ENCODE assay signal across 25 cellular contexts in genomic region chr1:102181341-102181740, GRCh38.
"Had no signal": no experiment of that assay in that cellular context is flagged by ENCODE, and none has a peak within 500 bp of the region (broad histone marks: within the 10 kb centered on the region; RNA-seq: fewer than 3 reads in every experiment).

No MANE protein-coding gene starts in this region.

- H3K27me3 ChIP-seq: colonic mucosa, dorsolateral prefrontal cortex, esophagus squamous epithelium, foreskin keratinocyte, gastrocnemius medialis, gastroesophageal sphincter, heart left ventricle, heart right ventricle, hepatocyte had no signal

- H3K4me1 ChIP-seq: colonic mucosa, esophagus muscularis mucosa, esophagus squamous epithelium, foreskin keratinocyte, gastrocnemius medialis, gastroesophageal sphincter, heart left ventricle, heart right ventricle had no signal

- H3K27ac ChIP-seq: colonic mucosa, coronary artery, dorsolateral prefrontal cortex, epithelial cell of prostate, esophagus muscularis mucosa, esophagus squamous epithelium, foreskin keratinocyte, gastrocnemius medialis, gastroesophageal sphincter, heart left ventricle, heart right ventricle, hepatocyte had no signal

- H3K4me3 ChIP-seq: colonic mucosa, coronary artery, dorsolateral prefrontal cortex, esophagus muscularis mucosa, esophagus squamous epithelium, gastrocnemius medialis, gastroesophageal sphincter, heart left ventricle, heart right ventricle, hepatocyte had no signal

- H3K36me3 ChIP-seq: colonic mucosa, esophagus muscularis mucosa, esophagus squamous epithelium, gastrocnemius medialis, gastroesophageal sphincter, heart left ventricle, heart right ventricle had no signal

- DNase-seq: colonic mucosa; cortex of kidney; dermis blood vessel endothelial cell; dorsolateral prefrontal cortex; effector CD4-positive, alpha-beta T cell; effector CD8-positive, alpha-beta T cell; effector memory CD4-positive, alpha-beta T cell; effector memory CD8-positive, alpha-beta T cell; endodermal cell; erythroblast; esophagus squamous epithelium; foreskin fibroblast; foreskin keratinocyte; foreskin melanocyte; gastrocnemius medialis; glutamatergic neuron; head of caudate nucleus; heart left ventricle; heart right ventricle had no signal

- ATAC-seq: effector memory CD8-positive, alpha-beta T cell; esophagus mucosa; foreskin keratinocyte; gastrocnemius medialis; gastroesophageal sphincter; heart left ventricle; heart right ventricle had no signal

- H3K9me3 ChIP-seq: colonic mucosa, esophagus muscularis mucosa, esophagus squamous epithelium, gastrocnemius medialis, gastroesophageal sphincter, heart right ventricle had no signal
